8 cellular contexts compared by ENCODE assay signal in genomic region chr2:210072922-210073509, GRCh38.
A peak's percentile ranks its signal among the peaks of the same experiment; 100 is the strongest.
DNase-seq lines count a peak whose midpoint lies in the region; ATAC-seq and TF ChIP-seq lines count a peak whose summit lies in the region.

No MANE protein-coding gene starts in this region.

- peak; percentile 3 for DNase-seq in GDM1 (lab: John Stamatoyannopoulos, UW)
- peak; percentile 14 to 28 for DNase-seq in HL-60 (ENCODE audit: low read depth in 1 of 2, low spot score in 1 of 2)
- DNase-seq in SKM-1 (lab: John Stamatoyannopoulos, UW; ENCODE audit: unreplicated experiment) = peak; percentile 6
- DNase-seq in glomerular visceral epithelial cell (ENCODE audit: extremely low spot score) = peak; percentile 56
- DNase-seq in tibial nerve (ENCODE audit: low spot score in 2 of 2) = no peak
- no peak for DNase-seq in activated CD4-positive, alpha-beta T cell treated with anti-CD3 and anti-CD28 coated beads for 4 hours
- DNase-seq in anterior cingulate cortex (lab: John Stamatoyannopoulos, UW) = no peak

- TF ChIP-seq EP300 in tibial nerve (IDR thresholded peaks at IDR 0.05) = no peak

- no peaks in the 10 kb centered on the region for H3K9me3 ChIP-seq in tibial nerve

- ATAC-seq in GM21381 (IDR thresholded peaks at IDR 0.05; ENCODE audit: unreplicated experiment) = peak; percentile 79

- no peak for TF ChIP-seq POLR2A in tibial nerve (IDR thresholded peaks at IDR 0.05)

- H3K27me3 ChIP-seq in HL-60 (ENCODE audit: insufficient read depth, poor library complexity, severe bottlenecking) (no peaks in the 10 kb centered on the region), tibial nerve (no peaks in the 10 kb centered on the region)

- H3K36me3 ChIP-seq in tibial nerve = peaks cover 0 to 16% (median 0%) of the 10 kb centered on the region in 3 donors

- H3K4me1 ChIP-seq in tibial nerve = no peaks in the 10 kb centered on the region

- 24 to 27% methylated on average over 2 of the region's 2 CpGs for WGBS in tibial nerve, 2 donors

- no peak overlapping the region for H3K4me3 ChIP-seq in HL-60 (replicated peaks; ENCODE audit: insufficient read depth, low read length)
- H3K4me3 ChIP-seq in tibial nerve = no peak overlapping the region

- peak; percentile 56 for TF ChIP-seq CTCF in HL-60 (IDR thresholded peaks at IDR 0.05; ENCODE audit: insufficient read depth, low read length)
- TF ChIP-seq CTCF in tibial nerve (IDR thresholded peaks at IDR 0.05) = peak; percentile 41 to 47 (median 43)

- H3K27ac ChIP-seq in HL-60 (replicated peaks) = no peak overlapping the region
- H3K27ac ChIP-seq in tibial nerve = no peak overlapping the region

Comparison
In these comparisons a context has a peak if more than half of its experiments do, and no peak if none do; other contexts are left out.
1. DNase-seq: peak in GDM1 (single experiment), HL-60 (2 of 2), SKM-1 (single experiment) and glomerular visceral epithelial cell (single experiment); none in tibial nerve (0 of 2), activated CD4-positive, alpha-beta T cell treated with anti-CD3 and anti-CD28 coated beads for 4 hours (0 of 2) and anterior cingulate cortex (0 of 58).